Comparison of ENCODE assay signal across 1 cellular context in the genomic region with DNA sequence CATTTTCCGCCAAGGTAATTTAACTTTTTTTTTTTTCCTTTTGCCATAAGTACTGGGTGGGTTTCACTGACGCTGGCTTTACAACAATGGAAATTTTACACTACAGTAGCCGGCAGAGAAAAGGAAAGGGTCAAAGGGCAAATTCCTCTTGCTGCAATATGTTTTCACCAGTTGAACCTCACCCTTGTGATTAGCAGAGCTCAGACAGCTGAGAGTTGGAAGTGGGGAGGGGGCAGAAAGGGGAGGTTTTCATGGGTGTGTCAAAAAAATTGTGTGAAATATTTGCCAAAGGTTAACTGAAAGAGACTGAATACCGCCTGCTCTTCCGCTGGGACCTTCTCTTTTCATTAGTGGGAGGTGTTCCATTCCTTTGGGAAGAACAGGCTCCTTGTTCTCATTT.
TF ChIP-seq lines count a peak whose summit lies in the region.

No MANE protein-coding gene starts in this region.

TF ChIP-seq in HepG2, 621 proteins besides CTCF, POLR2A, EP300 and RAD21 (continued from another document and continues in another):
- TF ChIP-seq, protein P1, sequence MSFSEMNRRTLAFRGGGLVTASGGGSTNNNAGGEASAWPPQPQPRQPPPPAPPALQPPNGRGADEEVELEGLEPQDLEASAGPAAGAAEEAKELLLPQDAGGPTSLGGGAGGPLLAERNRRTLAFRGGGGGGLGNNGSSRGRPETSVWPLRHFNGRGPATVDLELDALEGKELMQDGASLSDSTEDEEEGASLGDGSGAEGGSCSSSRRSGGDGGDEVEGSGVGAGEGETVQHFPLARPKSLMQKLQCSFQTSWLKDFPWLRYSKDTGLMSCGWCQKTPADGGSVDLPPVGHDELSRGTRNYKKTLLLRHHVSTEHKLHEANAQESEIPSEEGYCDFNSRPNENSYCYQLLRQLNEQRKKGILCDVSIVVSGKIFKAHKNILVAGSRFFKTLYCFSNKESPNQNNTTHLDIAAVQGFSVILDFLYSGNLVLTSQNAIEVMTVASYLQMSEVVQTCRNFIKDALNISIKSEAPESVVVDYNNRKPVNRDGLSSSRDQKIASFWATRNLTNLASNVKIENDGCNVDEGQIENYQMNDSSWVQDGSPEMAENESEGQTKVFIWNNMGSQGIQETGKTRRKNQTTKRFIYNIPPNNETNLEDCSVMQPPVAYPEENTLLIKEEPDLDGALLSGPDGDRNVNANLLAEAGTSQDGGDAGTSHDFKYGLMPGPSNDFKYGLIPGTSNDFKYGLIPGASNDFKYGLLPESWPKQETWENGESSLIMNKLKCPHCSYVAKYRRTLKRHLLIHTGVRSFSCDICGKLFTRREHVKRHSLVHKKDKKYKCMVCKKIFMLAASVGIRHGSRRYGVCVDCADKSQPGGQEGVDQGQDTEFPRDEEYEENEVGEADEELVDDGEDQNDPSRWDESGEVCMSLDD (CRISPR knock-in tag; IDR thresholded peaks at IDR 0.05; ENCODE audit: borderline replicate concordance): no peak
- TF ChIP-seq HMGA1 (CRISPR knock-in tag; conservative IDR thresholded peaks at IDR 0.05) (no peak), ZNF33A (CRISPR knock-in tag; IDR thresholded peaks at IDR 0.05; ENCODE audit: borderline replicate concordance) (no peak), ZNF552 (CRISPR knock-in tag; IDR thresholded peaks at IDR 0.05; ENCODE audit: borderline replicate concordance) (no peak), FOXA3 (CRISPR knock-in tag; IDR thresholded peaks at IDR 0.05) (no peak), PRPF4 (IDR thresholded peaks at IDR 0.05; ENCODE audit: low read depth, low read length, poor library complexity, severe bottlenecking) (no peak), SP140L (CRISPR knock-in tag; IDR thresholded peaks at IDR 0.05; ENCODE audit: borderline replicate concordance) (no peak), SRSF1 (optimal IDR thresholded peaks at IDR 0.05; ENCODE audit: low read depth, low read length) (no peak), ZNF205 (CRISPR knock-in tag; IDR thresholded peaks at IDR 0.05) (no peak), ZNF251 (CRISPR knock-in tag; IDR thresholded peaks at IDR 0.05) (no peak), ATRX (CRISPR knock-in tag; IDR thresholded peaks at IDR 0.05; ENCODE audit: borderline replicate concordance) (no peak), MED13 (CRISPR knock-in tag; IDR thresholded peaks at IDR 0.05) (no peak), ZNF709 (CRISPR knock-in tag; IDR thresholded peaks at IDR 0.05) (no peak), BCL6 (CRISPR knock-in tag; IDR thresholded peaks at IDR 0.05) (0 out of 2 replicates have a peak, but pooled peaks have one; percentile 16), NFRKB (IDR thresholded peaks at IDR 0.05) (no peak), EZH2 (conservative IDR thresholded peaks at IDR 0.05; ENCODE audit: low read depth, low read length) (no peak), ZNF546 (CRISPR knock-in tag; conservative IDR thresholded peaks at IDR 0.05) (no peak), TFE3 (CRISPR knock-in tag; IDR thresholded peaks at IDR 0.05) (peak; percentile 57; the same call in 1 of the 2 replicates), GATA4 (IDR thresholded peaks at IDR 0.05; ENCODE audit: borderline replicate concordance, low read depth) (no peak), PAXIP1 (CRISPR knock-in tag; conservative IDR thresholded peaks at IDR 0.05) (peak; percentile 83), ZNF720 (CRISPR knock-in tag; IDR thresholded peaks at IDR 0.05) (no peak), ZNF142 (CRISPR knock-in tag; IDR thresholded peaks at IDR 0.05) (no peak), SOX6 (IDR thresholded peaks at IDR 0.05) (no peak), SOX6 (CRISPR knock-in tag; IDR thresholded peaks at IDR 0.05) (peak; percentile 95), MED8 (CRISPR knock-in tag; IDR thresholded peaks at IDR 0.05; ENCODE audit: insufficient replicate concordance) (no peak), U2AF2 (IDR thresholded peaks at IDR 0.05; ENCODE audit: low read depth, low read length) (no peak), FOXC1 (CRISPR knock-in tag; IDR thresholded peaks at IDR 0.05; ENCODE audit: borderline replicate concordance) (no peak), CSRNP2 (CRISPR knock-in tag; conservative IDR thresholded peaks at IDR 0.05; ENCODE audit: low read depth) (no peak), ZNF773 (CRISPR knock-in tag; IDR thresholded peaks at IDR 0.05; ENCODE audit: borderline replicate concordance) (no peak), ZNF513 (CRISPR knock-in tag; conservative IDR thresholded peaks at IDR 0.05) (no peak), MAF1 (CRISPR knock-in tag; IDR thresholded peaks at IDR 0.05; ENCODE audit: borderline replicate concordance) (no peak), FOXK2 (IDR thresholded peaks at IDR 0.05) (no peak), SP2 (CRISPR knock-in tag; IDR thresholded peaks at IDR 0.05) (no peak), ISL2 (CRISPR knock-in tag; IDR thresholded peaks at IDR 0.05) (0 out of 2 replicates have a peak, but pooled peaks have one; percentile 24), ETV5 (CRISPR knock-in tag; IDR thresholded peaks at IDR 0.05; ENCODE audit: borderline replicate concordance) (no peak), ASH2L (IDR thresholded peaks at IDR 0.05; ENCODE audit: insufficient read length, low read depth, low read length) (no peak), KLF11 (CRISPR knock-in tag; IDR thresholded peaks at IDR 0.05) (no peak), ZC3H4 (CRISPR knock-in tag; IDR thresholded peaks at IDR 0.05; ENCODE audit: borderline replicate concordance) (no peak), ZKSCAN8 (CRISPR knock-in tag; IDR thresholded peaks at IDR 0.05; ENCODE audit: borderline replicate concordance) (no peak), NR2F6 (IDR thresholded peaks at IDR 0.05) (peak; percentile 96), NR2F6 (CRISPR knock-in tag; IDR thresholded peaks at IDR 0.05) (peak; percentile 96)
- TF ChIP-seq, protein P2, sequence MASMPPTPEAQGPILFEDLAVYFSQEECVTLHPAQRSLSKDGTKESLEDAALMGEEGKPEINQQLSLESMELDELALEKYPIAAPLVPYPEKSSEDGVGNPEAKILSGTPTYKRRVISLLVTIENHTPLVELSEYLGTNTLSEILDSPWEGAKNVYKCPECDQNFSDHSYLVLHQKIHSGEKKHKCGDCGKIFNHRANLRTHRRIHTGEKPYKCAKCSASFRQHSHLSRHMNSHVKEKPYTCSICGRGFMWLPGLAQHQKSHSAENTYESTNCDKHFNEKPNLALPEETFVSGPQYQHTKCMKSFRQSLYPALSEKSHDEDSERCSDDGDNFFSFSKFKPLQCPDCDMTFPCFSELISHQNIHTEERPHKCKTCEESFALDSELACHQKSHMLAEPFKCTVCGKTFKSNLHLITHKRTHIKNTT (CRISPR knock-in tag; IDR thresholded peaks at IDR 0.05): no peak
- TF ChIP-seq, protein P3, sequence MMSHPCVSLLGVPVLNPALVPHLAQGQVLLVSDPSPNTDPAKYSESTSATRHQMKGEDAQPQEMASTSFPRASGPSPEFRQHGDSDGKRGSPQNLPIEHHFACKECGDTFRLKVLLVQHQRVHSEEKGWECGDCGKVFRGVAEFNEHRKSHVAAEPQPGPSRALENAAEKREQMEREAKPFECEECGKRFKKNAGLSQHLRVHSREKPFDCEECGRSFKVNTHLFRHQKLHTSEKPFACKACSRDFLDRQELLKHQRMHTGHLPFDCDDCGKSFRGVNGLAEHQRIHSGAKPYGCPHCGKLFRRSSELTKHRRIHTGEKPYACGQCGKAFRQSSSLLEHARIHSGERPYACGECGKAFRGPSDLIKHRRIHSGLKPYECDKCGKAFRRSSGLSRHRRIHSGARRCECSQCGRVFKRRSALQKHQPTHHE (CRISPR knock-in tag; IDR thresholded peaks at IDR 0.05; ENCODE audit: borderline replicate concordance): no peak
- TF ChIP-seq, protein P4, sequence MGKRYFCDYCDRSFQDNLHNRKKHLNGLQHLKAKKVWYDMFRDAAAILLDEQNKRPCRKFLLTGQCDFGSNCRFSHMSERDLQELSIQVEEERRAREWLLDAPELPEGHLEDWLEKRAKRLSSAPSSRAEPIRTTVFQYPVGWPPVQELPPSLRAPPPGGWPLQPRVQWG (CRISPR knock-in tag; IDR thresholded peaks at IDR 0.05; ENCODE audit: borderline replicate concordance, low read depth): no peak
